19 cellular contexts compared by ENCODE assay signal in genomic region chr22:31611065-31611760, GRCh38. TPM values are rescaled to one million over a fixed set of nuclear protein-coding genes. Genes with fewer than 3 reads are reported as not detected.
DNase-seq lines count a peak whose midpoint lies in the region; ATAC-seq and TF ChIP-seq lines count a peak whose summit lies in the region.
"Had no signal": no experiment of that assay in that cellular context is flagged by ENCODE, and none has a peak within 500 bp of the region (broad histone marks: within the 10 kb centered on the region; RNA-seq: fewer than 3 reads in every experiment).

No MANE protein-coding gene starts in this region.

- no peak overlapping the region for H3K56ac ChIP-seq in H9 (ENCODE audit: insufficient read length, low read depth, low read length)

- H3K27me3 Mint-ChIP-seq in H9 (ENCODE audit: low read depth) = peaks cover 1% of the 10 kb centered on the region; the same call in 1 of the 2 replicates

- H2BK120ac ChIP-seq in H9 (ENCODE audit: low read depth, low read length, poor library complexity, severe bottlenecking) (no peak overlapping the region), neuronal stem cell (ENCODE audit: low read depth, low read length) (no peak overlapping the region)

- H3K23ac ChIP-seq in H9 (ENCODE audit: insufficient read length, low read depth, low read length) (no peak overlapping the region), neuronal stem cell (ENCODE audit: low read depth, low read length, poor library complexity) (no peak overlapping the region)

- DNase-seq in H9 (no peak), cardiac septum (ENCODE audit: low spot score) (peak; percentile 72), neuronal stem cell (ENCODE audit: low spot score) (no peak), KBM-7 (no peak)
- DNase-seq: activated CD4-positive, alpha-beta T cell treated with anti-CD3 and anti-CD28 coated beads, Interleukin-2, amount 50 U/mL, for 48 hours; aorta; colonic mucosa; glutamatergic neuron; immature natural killer cell; NCI-H187; OCI-M1; small intestine; thyroid gland had no signal

- H3K18ac ChIP-seq in H9 (ENCODE audit: insufficient read length, low read depth, low read length) = no peak overlapping the region
- no peak overlapping the region for H3K18ac ChIP-seq in neuronal stem cell (ENCODE audit: low read length)

- peaks cover 4 to 5% of the 10 kb centered on the region in 2 experiments; a peak in 2 of 4 replicates for H3K4me1 Mint-ChIP-seq in H9

- H3K14ac ChIP-seq in H9 (ENCODE audit: insufficient read depth, low read length) (no peak overlapping the region; the same call in 1 of the 2 replicates), neuronal stem cell (ENCODE audit: low read length) (no peak overlapping the region)

- H3K9ac ChIP-seq in H9 (ENCODE audit: extremely low read depth, insufficient read length, low read length) (no peak overlapping the region), neuronal stem cell (ENCODE audit: low read depth, low read length, poor library complexity) (no peak overlapping the region)

- H3K79me1 ChIP-seq in H9 (ENCODE audit: insufficient read depth, low read depth, low read length, poor library complexity, severe bottlenecking) = no peaks in the 10 kb centered on the region
- H3K79me1 ChIP-seq in neuronal stem cell (ENCODE audit: low read depth, low read length) = no peaks in the 10 kb centered on the region

- no peak overlapping the region for H2AFZ ChIP-seq in H9 (ENCODE audit: low read length)
- no peak overlapping the region for H2AFZ ChIP-seq in neuronal stem cell (ENCODE audit: low read length)

- H3K4me1 ChIP-seq in H9 (ENCODE audit: insufficient read depth, low read length) = no peaks in the 10 kb centered on the region
- H3K4me1 ChIP-seq in neuronal stem cell (ENCODE audit: control insufficient read depth in 2 of 2, insufficient read depth in 1 of 2, low read depth in 1 of 2, low read length in 2 of 2) = no peaks in the 10 kb centered on the region

- H2BK12ac ChIP-seq in H9 (ENCODE audit: insufficient read length, low read depth, low read length) (no peak overlapping the region), neuronal stem cell (ENCODE audit: low read length) (no peak overlapping the region)

- in situ Hi-C loops in KBM-7 (cut with MboI; ENCODE audit: low pct_unique_long_range_greater_than_20kb, low sequenced_read_pairs) = no loop called here

- H4K91ac ChIP-seq in H9 (ENCODE audit: insufficient read length, low read depth, low read length) (no peak overlapping the region), neuronal stem cell (ENCODE audit: low read depth, low read length, poor library complexity) (no peak overlapping the region)

- H3K4me3 Mint-ChIP-seq in H9 = no peak overlapping the region
- H3K4me3 Mint-ChIP-seq: immature natural killer cell; stimulated activated effector memory CD8-positive, alpha-beta T cell treated with anti-CD3 and anti-CD28 coated beads, Interleukin-12 subunit alpha, Interleukin-12 subunit beta, amount 100 ng/mL, for 72 hours had no signal

- H3K9me3 Mint-ChIP-seq in H9 = no peaks in the 10 kb centered on the region; a peak in 1 of 5 replicates
- H3K9me3 Mint-ChIP-seq: immature natural killer cell; stimulated activated effector memory CD8-positive, alpha-beta T cell treated with anti-CD3 and anti-CD28 coated beads, Interleukin-12 subunit alpha, Interleukin-12 subunit beta, amount 100 ng/mL, for 72 hours had no signal

- no peak overlapping the region for H3T11ph ChIP-seq in H9 (ENCODE audit: low read length)

- ATAC-seq in SK-N-SH treated with all-trans-retinoic acid at 6 μM for 48 hours = peak; percentile 48
- no peak for ATAC-seq in HG03378 (IDR thresholded peaks at IDR 0.05; ENCODE audit: unreplicated experiment)
- ATAC-seq in HG03196 (IDR thresholded peaks at IDR 0.05; ENCODE audit: unreplicated experiment) = no peak
- ATAC-seq: stimulated activated effector memory CD8-positive, alpha-beta T cell treated with anti-CD3 and anti-CD28 coated beads, Interleukin-12 subunit alpha, Interleukin-12 subunit beta, amount 100 ng/mL, for 72 hours had no signal

- H4K8ac ChIP-seq in H9 (replicated peaks; ENCODE audit: insufficient read length, low read depth, low read length) = no peak overlapping the region
- H4K8ac ChIP-seq in neuronal stem cell (ENCODE audit: low read depth, low read length) = no peak overlapping the region

- H4K20me1 ChIP-seq in H9 (ENCODE audit: control insufficient read depth, insufficient read depth, insufficient read length) = no peaks in the 10 kb centered on the region

- no CpG with 5 or more reads among the region's 16 CpGs for WGBS in H9 (ENCODE audit: extremely low coverage, insufficient read length, low lambda C conversion rate)
- no CpG with 5 or more reads among the region's 16 CpGs for WGBS in neuronal stem cell (ENCODE audit: extremely low coverage in 2 of 2, insufficient read length in 2 of 2, insufficient replicate concordance in 1 of 2), 2 donors

- H3K4me2 ChIP-seq in H9 (ENCODE audit: insufficient read depth, insufficient read length, low read length) (no peak overlapping the region), neuronal stem cell (ENCODE audit: insufficient read depth, low read length, poor library complexity, severe bottlenecking) (no peak overlapping the region)

- H3K27ac ChIP-seq in H9 (ENCODE audit: insufficient read length, low read depth, low read length) (no peak overlapping the region), neuronal stem cell (replicated peaks; ENCODE audit: low read length) (no peak overlapping the region)
- H3K27ac ChIP-seq: colonic mucosa, epithelial cell of prostate, thyroid gland had no signal

- H3K36me3 Mint-ChIP-seq in H9 (ENCODE audit: insufficient read depth in 1 of 3, low read depth in 3 of 3) = peaks cover 0 to 3% (median 0%) of the 10 kb centered on the region in 3 experiments; a peak in 3 of 7 replicates

- peaks cover 4 to 43% of the 10 kb centered on the region in 2 donors for H3K36me3 ChIP-seq in neuronal stem cell (replicated peaks in 1 of 2; ENCODE audit: control insufficient read depth in 2 of 2, insufficient read depth in 2 of 2, low read length in 2 of 2)
- H3K36me3 ChIP-seq: colonic mucosa, thyroid gland had no signal

- intact Hi-C loops in cardiac septum (cut with DNase I) = no loop called here

- H2BK15ac ChIP-seq in H9 (ENCODE audit: low read depth, low read length) (no peak overlapping the region), neuronal stem cell (ENCODE audit: low read length) (no peak overlapping the region)

- no peaks in the 10 kb centered on the region for H3K23me2 ChIP-seq in H9 (ENCODE audit: insufficient read length, low read depth, low read length, poor library complexity, severe bottlenecking)

- no peak overlapping the region for H3K4me3 ChIP-seq in neuronal stem cell (ENCODE audit: low read length in 2 of 2)
- H3K4me3 ChIP-seq: BLaER1 treated with 17β-estradiol and CSF1 and Interleukin-3, amounts not matched to agents 10 nM and 100 nM; colonic mucosa; thyroid gland had no signal

- H2BK20ac ChIP-seq in H9 (ENCODE audit: low read depth, low read length, poor library complexity, severe bottlenecking) = no peak overlapping the region

- H3K27me3 ChIP-seq in H9 (ENCODE audit: insufficient read depth, low read length) (no peaks in the 10 kb centered on the region), neuronal stem cell (ENCODE audit: control insufficient read depth in 3 of 3, insufficient read depth in 3 of 3, low read depth in 1 of 3, low read length in 3 of 3) (no peaks in the 10 kb centered on the region)
- H3K27me3 ChIP-seq: BLaER1 treated with 17β-estradiol and CSF1 and Interleukin-3, amounts not matched to agents 10 nM and 100 nM; colonic mucosa; thyroid gland had no signal

- 0 out of 3 replicates have a peak, but pooled peaks have one; percentile 11 for TF ChIP-seq CTCF in H9 (conservative IDR thresholded peaks at IDR 0.05)

- H2AK5ac ChIP-seq in H9 (ENCODE audit: insufficient read length, low read length) (no peak overlapping the region), neuronal stem cell (ENCODE audit: low read depth, low read length) (peak overlapping the region; percentile 42)

- no peak overlapping the region for H4K5ac ChIP-seq in H9 (ENCODE audit: insufficient read length, low read depth, low read length)

- H3K9me3 ChIP-seq in H9 (ENCODE audit: control insufficient read depth, low read depth, low read length) = no peaks in the 10 kb centered on the region
- H3K9me3 ChIP-seq in neuronal stem cell (replicated peaks in 1 of 2; ENCODE audit: control insufficient read depth in 2 of 2, insufficient read depth in 1 of 2, low read depth in 1 of 2, low read length in 2 of 2) = no peaks in the 10 kb centered on the region
- H3K9me3 ChIP-seq: BLaER1 treated with 17β-estradiol and CSF1 and Interleukin-3, amounts not matched to agents 10 nM and 100 nM; colonic mucosa; thyroid gland had no signal

- peak overlapping the region in 1 of 3 experiments; percentile 65; a peak in 2 of 7 replicates for H3K27ac Mint-ChIP-seq in H9

- no peak overlapping the region for H3K4ac ChIP-seq in H9 (ENCODE audit: low read depth, low read length)
- no peak overlapping the region for H3K4ac ChIP-seq in neuronal stem cell (ENCODE audit: low read length)

- no peaks in the 10 kb centered on the region for H3K79me2 ChIP-seq in H9 (ENCODE audit: insufficient read depth, low read length)

- no peak overlapping the region for H2BK5ac ChIP-seq in H9 (ENCODE audit: insufficient read length, low read length)
- no peak overlapping the region for H2BK5ac ChIP-seq in neuronal stem cell (ENCODE audit: low read length)

TF ChIP-seq in SK-N-SH treated with all-trans-retinoic acid at 6 μM for 48 hours, 23 proteins besides CTCF, POLR2A, EP300 and RAD21:
- TF ChIP-seq BACH2 (CRISPR knock-in tag; IDR thresholded peaks at IDR 0.05; ENCODE audit: borderline replicate concordance) (no peak), PPARA (CRISPR knock-in tag; IDR thresholded peaks at IDR 0.05; ENCODE audit: borderline replicate concordance) (no peak), ISL1 (CRISPR knock-in tag; IDR thresholded peaks at IDR 0.05) (no peak)
TF ChIP-seq in SK-N-SH treated with all-trans-retinoic acid at 6 μM for 48 hours: peak in this region for 0.

RNA-seq across cellular contexts. Expression of gene PISD, which starts 50.8 kb away (rescaled TPM):
- total RNA-seq in H9 (2021) (55.9 and 62.0 TPM in 2 replicates), cardiac septum (20.2 TPM)
- 18.6 TPM for polyA plus RNA-seq in neuronal stem cell (2013, experiment 1 of 2)
- polyA plus RNA-seq in neuronal stem cell (2013, experiment 2 of 2) = 18.6 TPM
